ENCODE assay signal across 1 cellular context in genomic region chr11:61919113-61919840, GRCh38.
TF ChIP-seq lines count a peak whose summit lies in the region.

No MANE protein-coding gene starts in this region.

TF ChIP-seq in K562, 482 proteins besides CTCF, POLR2A, EP300 and RAD21:
- TF ChIP-seq ZFX (CRISPR knock-in tag; IDR thresholded peaks at IDR 0.05), result 0 out of 2 replicates have a peak, but pooled peaks have one; percentile 14
- TF ChIP-seq HBP1 (CRISPR knock-in tag; IDR thresholded peaks at IDR 0.05), result no peak
- TF ChIP-seq CREB1 (IDR thresholded peaks at IDR 0.05), result no peak
- TF ChIP-seq CREB1 (CRISPR knock-in tag; IDR thresholded peaks at IDR 0.05), result no peak
- TF ChIP-seq SIN3A (IDR thresholded peaks at IDR 0.05; ENCODE audit: borderline replicate concordance in 2 of 2, control insufficient read depth in 1 of 2, low read depth in 2 of 2, low read length in 2 of 2), result 0 out of 4 replicates have a peak, but pooled peaks of 1 of the 2 experiments have one; percentile 29
- no peak for TF ChIP-seq THRA (IDR thresholded peaks at IDR 0.05)
- 0 out of 2 replicates have a peak, but pooled peaks have one; percentile 18 for TF ChIP-seq ETV5 (CRISPR knock-in tag; IDR thresholded peaks at IDR 0.05; ENCODE audit: low read depth)
- TF ChIP-seq TBL1XR1 (IDR thresholded peaks at IDR 0.05; ENCODE audit: low read length in 2 of 2), result peak in 1 of 2 experiments; percentile 39; a peak in 1 of 4 replicates
- TF ChIP-seq CBFA2T3 (IDR thresholded peaks at IDR 0.05), result peak; percentile 65
- no peak for TF ChIP-seq ZNF445 (CRISPR knock-in tag; IDR thresholded peaks at IDR 0.05; ENCODE audit: low read depth)
- 0 out of 2 replicates have a peak, but pooled peaks have one; percentile 20 for TF ChIP-seq MBD2 (IDR thresholded peaks at IDR 0.05; ENCODE audit: borderline replicate concordance, low read depth)
- TF ChIP-seq ARID1B (IDR thresholded peaks at IDR 0.05), result peak; percentile 46; the same call in 1 of the 2 replicates
- peak; percentile 22; the same call in 1 of the 2 replicates for TF ChIP-seq CBFA2T2 (conservative IDR thresholded peaks at IDR 0.05)
- TF ChIP-seq NR3C1 (CRISPR knock-in tag; IDR thresholded peaks at IDR 0.05), result no peak
- TF ChIP-seq ZNF395 (CRISPR knock-in tag; IDR thresholded peaks at IDR 0.05), result no peak
- TF ChIP-seq KDM5B (IDR thresholded peaks at IDR 0.05; ENCODE audit: insufficient replicate concordance, low read depth, low read length), result peak; percentile 26
- no peak for TF ChIP-seq ARID2 (IDR thresholded peaks at IDR 0.05)
- peak in 1 of 2 experiments; percentile 42; a peak in 1 of 4 replicates for TF ChIP-seq SRF (CRISPR knock-in tag; IDR thresholded peaks at IDR 0.05)
- TF ChIP-seq RFX7 (CRISPR knock-in tag; IDR thresholded peaks at IDR 0.05), result no peak
- peak in 1 of 3 experiments; percentile 36 for TF ChIP-seq YY1 (IDR thresholded peaks at IDR 0.05; ENCODE audit: borderline replicate concordance in 1 of 3, control insufficient read depth in 1 of 3, extremely low read depth in 1 of 3, insufficient read depth in 3 of 3, insufficient read length in 1 of 3, insufficient replicate concordance in 2 of 3, low read depth in 1 of 3, low read length in 2 of 3)
- peak; percentile 34; the same call in 1 of the 2 replicates for TF ChIP-seq GABPB1 (CRISPR knock-in tag; IDR thresholded peaks at IDR 0.05)
- no peak for TF ChIP-seq MYBL2 (IDR thresholded peaks at IDR 0.05; ENCODE audit: low read depth)
- TF ChIP-seq MYBL2 (CRISPR knock-in tag; IDR thresholded peaks at IDR 0.05; ENCODE audit: borderline replicate concordance), result no peak
- TF ChIP-seq ZBTB7A (IDR thresholded peaks at IDR 0.05; ENCODE audit: borderline replicate concordance, control insufficient read depth, low read depth, low read length), result peak; percentile 30; the same call in 1 of the 2 replicates
- peak in 1 of 2 experiments; percentile 49; a peak in 1 of 4 replicates for TF ChIP-seq RCOR1 (IDR thresholded peaks at IDR 0.05; ENCODE audit: borderline replicate concordance in 1 of 2, low read depth in 2 of 2, low read length in 2 of 2)
- TF ChIP-seq ELF1 (tag; IDR thresholded peaks at IDR 0.05), result no peak
- TF ChIP-seq TARDBP (IDR thresholded peaks at IDR 0.05), result 0 out of 2 replicates have a peak, but pooled peaks have one; percentile 5
- peak; percentile 4 for TF ChIP-seq ZNF263 (CRISPR knock-in tag; IDR thresholded peaks at IDR 0.05; ENCODE audit: borderline replicate concordance)
- TF ChIP-seq UBTF (IDR thresholded peaks at IDR 0.05; ENCODE audit: borderline replicate concordance in 1 of 2, low read depth in 2 of 2, low read length in 2 of 2), result peak; percentile 51 to 92; a peak in 2 of 4 replicates
- peak; percentile 13 for TF ChIP-seq HNRNPLL (IDR thresholded peaks at IDR 0.05; ENCODE audit: low read depth, low read length, poor library complexity, severe bottlenecking)
- peak; percentile 56; the same call in 1 of the 2 replicates for TF ChIP-seq EHMT2 (IDR thresholded peaks at IDR 0.05)
- TF ChIP-seq FOS (IDR thresholded peaks at IDR 0.05; ENCODE audit: extremely low read depth, insufficient read length), result no peak
- 0 out of 2 replicates have a peak, but pooled peaks have one; percentile 21 for TF ChIP-seq MYC (IDR thresholded peaks at IDR 0.05; ENCODE audit: low read depth, low read length)
- TF ChIP-seq MYC (CRISPR knock-in tag; IDR thresholded peaks at IDR 0.05; ENCODE audit: borderline replicate concordance, low read depth), result no peak
- no peak for TF ChIP-seq FUS (optimal IDR thresholded peaks at IDR 0.05; ENCODE audit: low read depth, low read length)
- peak in 1 of 2 experiments; percentile 27; a peak in 1 of 4 replicates for TF ChIP-seq CSDE1 (IDR thresholded peaks at IDR 0.05)
- 0 out of 2 replicates have a peak, but pooled peaks have one; percentile 12 for TF ChIP-seq ESRRA (IDR thresholded peaks at IDR 0.05; ENCODE audit: borderline replicate concordance, low read depth)
- 0 out of 4 replicates have a peak, but pooled peaks of 1 of the 2 experiments have one; percentile 13 for TF ChIP-seq ZNF639 (CRISPR knock-in tag; conservative IDR thresholded peaks at IDR 0.05 in 1 of 2, IDR thresholded peaks at IDR 0.05 in 1 of 2)
- TF ChIP-seq MTA2 (IDR thresholded peaks at IDR 0.05; ENCODE audit: low read depth), result no peak
- TF ChIP-seq IRF2 (CRISPR knock-in tag; IDR thresholded peaks at IDR 0.05), result no peak
- TF ChIP-seq JUND (IDR thresholded peaks at IDR 0.05; ENCODE audit: borderline replicate concordance, low read depth, low read length), result peak; percentile 14; the same call in 1 of the 2 replicates
- TF ChIP-seq JUND (tag; IDR thresholded peaks at IDR 0.05; ENCODE audit: borderline replicate concordance, low read depth, low read length), result no peak
